In genomic region chr7:106111671-106112117, GRCh38 we compare ENCODE assay signal across 1 cellular context.
TF ChIP-seq lines count a peak whose summit lies in the region.

No MANE protein-coding gene starts in this region.

TF ChIP-seq in K562, 482 proteins besides CTCF, POLR2A, EP300 and RAD21 (continued from another document and continues in another):
- TF ChIP-seq CHD7 (IDR thresholded peaks at IDR 0.05; ENCODE audit: low read depth, low read length): no peak
- peak; percentile 22; the same call in 1 of the 2 replicates for TF ChIP-seq TRIM28 (IDR thresholded peaks at IDR 0.05)
- peak; percentile 60; the same call in 1 of the 2 replicates for TF ChIP-seq E2F1 (CRISPR knock-in tag; IDR thresholded peaks at IDR 0.05)
- 0 out of 2 replicates have a peak, but pooled peaks have one; percentile 64 for TF ChIP-seq ZNF740 (CRISPR knock-in tag; IDR thresholded peaks at IDR 0.05)
- TF ChIP-seq ZNF740 (tag; IDR thresholded peaks at IDR 0.05): no peak; a peak in 1 of 4 replicates
- TF ChIP-seq FOXM1 (IDR thresholded peaks at IDR 0.05; ENCODE audit: low read depth): 0 out of 2 replicates have a peak, but pooled peaks have one; percentile 16
- TF ChIP-seq FOXM1 (CRISPR knock-in tag; IDR thresholded peaks at IDR 0.05; ENCODE audit: low read depth): no peak
- TF ChIP-seq MYC (IDR thresholded peaks at IDR 0.05; ENCODE audit: low read depth, low read length): peak; percentile 5; the same call in 1 of the 2 replicates
- no peak for TF ChIP-seq MYC (CRISPR knock-in tag; IDR thresholded peaks at IDR 0.05; ENCODE audit: borderline replicate concordance, low read depth)
- TF ChIP-seq KLF13 (tag; IDR thresholded peaks at IDR 0.05; ENCODE audit: borderline replicate concordance, low read depth): peak; percentile 68; the same call in 1 of the 2 replicates
- no peak for TF ChIP-seq HINFP (tag; conservative IDR thresholded peaks at IDR 0.05; ENCODE audit: low read depth)
- TF ChIP-seq ELF2 (CRISPR knock-in tag; IDR thresholded peaks at IDR 0.05): no peak
- peak in 1 of 3 experiments; percentile 41; a peak in 1 of 6 replicates for TF ChIP-seq ZBTB11 (CRISPR knock-in tag; IDR thresholded peaks at IDR 0.05)
- 0 out of 2 replicates have a peak, but pooled peaks have one; percentile 75 for TF ChIP-seq ZNF133 (CRISPR knock-in tag; IDR thresholded peaks at IDR 0.05)
- TF ChIP-seq ZNF76 (CRISPR knock-in tag; IDR thresholded peaks at IDR 0.05; ENCODE audit: borderline replicate concordance): 0 out of 2 replicates have a peak, but pooled peaks have one; percentile 36
- peak; percentile 68; the same call in 1 of the 2 replicates for TF ChIP-seq CLOCK (CRISPR knock-in tag; IDR thresholded peaks at IDR 0.05; ENCODE audit: borderline replicate concordance)
- peak; percentile 56 for TF ChIP-seq ZNF592 (IDR thresholded peaks at IDR 0.05)
- TF ChIP-seq MTA2 (IDR thresholded peaks at IDR 0.05; ENCODE audit: low read depth): 0 out of 2 replicates have a peak, but pooled peaks have one; percentile 16
- no peak for TF ChIP-seq ZNF280B (CRISPR knock-in tag; IDR thresholded peaks at IDR 0.05)
- TF ChIP-seq HDAC8 (tag; IDR thresholded peaks at IDR 0.05): peak; percentile 88
